ENCODE assay signal across 15 cellular contexts in genomic region chr3:144142151-144142855, GRCh38.
DNase-seq lines count a peak whose midpoint lies in the region; ATAC-seq and TF ChIP-seq lines count a peak whose summit lies in the region.
"Had no signal": no experiment of that assay in that cellular context is flagged by ENCODE, and none has a peak within 500 bp of the region (broad histone marks: within the 10 kb centered on the region; RNA-seq: fewer than 3 reads in every experiment).

No MANE protein-coding gene starts in this region.

- H3K4me3 Mint-ChIP-seq in MCF 10A (ENCODE audit: unreplicated experiment) (no peak overlapping the region), nephron (peak overlapping the region in 2 of 3 experiments; percentile 2)

- ATAC-seq in HG03095 (IDR thresholded peaks at IDR 0.05; ENCODE audit: unreplicated experiment) = no peak
- ATAC-seq: A549 had no signal

- no TSS peak for BruUV-seq in MCF 10A (replicated peaks; lab: Mats Ljungman, UMichigan)

- H3K27me3 ChIP-seq in breast epithelium (no peaks in the 10 kb centered on the region), tibial artery (no peaks in the 10 kb centered on the region)

- no peaks in the 10 kb centered on the region for H3K4me1 ChIP-seq in breast epithelium
- H3K4me1 ChIP-seq in tibial artery = peaks cover 0 to 14% (median 9%) of the 10 kb centered on the region in 4 donors
- H3K4me1 ChIP-seq: A549 had no signal

- peak overlapping the region; percentile 3 for H3K27ac Mint-ChIP-seq in MCF 10A (ENCODE audit: low read depth, unreplicated experiment)
- H3K27ac Mint-ChIP-seq in nephron = peak overlapping the region; percentile 48 to 89 (median 86)

- H3K27me3 Mint-ChIP-seq in MCF 10A (ENCODE audit: insufficient read depth, unreplicated experiment) (no peaks in the 10 kb centered on the region), nephron (ENCODE audit: low read depth) (no peaks in the 10 kb centered on the region)

- CTCF ChIA-PET in MCF 10A (lab: Yijun Ruan, JAX) = no interaction called here

- no peak for TF ChIP-seq POLR2A in breast epithelium (IDR thresholded peaks at IDR 0.05)

- DNase-seq in MCF 10A (ENCODE audit: unreplicated experiment) = no peak
- no peak for DNase-seq in breast epithelium (ENCODE audit: low spot score in 2 of 2)
- peak; percentile 46 for DNase-seq in dedifferentiated amniotic fluid mesenchymal stem cell (ENCODE audit: extremely low spot score)
- DNase-seq in tibial artery = no peak
- no peak for DNase-seq in NCI-H2196 treated with DMSO at 0.1 percent for 48 hours (lab: John Stamatoyannopoulos, UW; ENCODE audit: unreplicated experiment)
- DNase-seq in NCI-H187 treated with DMSO at 0.1 percent for 48 hours (lab: John Stamatoyannopoulos, UW) = no peak
- DNase-seq: dermis blood vessel endothelial cell, DMS79 treated with DMSO at 0.1 percent for 48 hours, Kasumi-1, NCI-H2227 treated with DMSO at 0.1 percent for 48 hours, SHP77 treated with DMSO at 0.1 percent for 48 hours had no signal

- no peaks in the 10 kb centered on the region for H3K36me3 Mint-ChIP-seq in MCF 10A (ENCODE audit: insufficient read depth, unreplicated experiment)
- H3K36me3 Mint-ChIP-seq in nephron (ENCODE audit: low read depth) = no peaks in the 10 kb centered on the region

- peaks cover 0 to 5% of the 10 kb centered on the region in 2 donors for H3K9me3 ChIP-seq in breast epithelium
- peaks cover 0 to 4% (median 0%) of the 10 kb centered on the region in 3 donors for H3K9me3 ChIP-seq in tibial artery
- H3K9me3 ChIP-seq: A549 had no signal

- TF ChIP-seq CTCF in MCF 10A (IDR thresholded peaks at IDR 0.05; ENCODE audit: unreplicated experiment) (no peak), breast epithelium (IDR thresholded peaks at IDR 0.05) (no peak), nephron (IDR thresholded peaks at IDR 0.05; ENCODE audit: unreplicated experiment in 3 of 3) (no peak), tibial artery (IDR thresholded peaks at IDR 0.05) (no peak)

- H3K36me3 ChIP-seq in breast epithelium = no peaks in the 10 kb centered on the region
- no peaks in the 10 kb centered on the region for H3K36me3 ChIP-seq in tibial artery

- H3K27ac ChIP-seq in breast epithelium (peak overlapping the region in 1 of 2 donors; percentile 50), tibial artery (peak overlapping the region; percentile 43 to 50)
- H3K27ac ChIP-seq: A549, VCaP had no signal

- H3K4me1 Mint-ChIP-seq in MCF 10A (ENCODE audit: insufficient read depth, unreplicated experiment) (no peaks in the 10 kb centered on the region), nephron (peaks cover 26% of the 10 kb centered on the region)

- H3K4me3 ChIP-seq in breast epithelium (peak overlapping the region in 1 of 3 donors; percentile 4), tibial artery (no peak overlapping the region)
- H3K4me3 ChIP-seq: A549 had no signal

- intact Hi-C loops in MCF 10A (cut with micrococcal nuclease) = no loop called here
- intact Hi-C loops in breast epithelium (cut with DNase I; ENCODE audit: low total_unique reads) = no loop called here
- intact Hi-C loops in tibial artery (cut with DNase I; ENCODE audit: low total_unique reads) = no loop called here

- H3K9me3 Mint-ChIP-seq in MCF 10A (ENCODE audit: unreplicated experiment) = peaks cover 9% of the 10 kb centered on the region
- H3K9me3 Mint-ChIP-seq in nephron = peaks cover 8% of the 10 kb centered on the region

- POLR2A ChIA-PET in MCF 10A (lab: Yijun Ruan, JAX) = interaction anchor here (0.7 kb wide), 1 partner anchor 8 kb away, joined by 3 read pairs; no protein-coding TSS in a partner anchor
